ENCODE assay signal across 17 cellular contexts in the genomic region with DNA sequence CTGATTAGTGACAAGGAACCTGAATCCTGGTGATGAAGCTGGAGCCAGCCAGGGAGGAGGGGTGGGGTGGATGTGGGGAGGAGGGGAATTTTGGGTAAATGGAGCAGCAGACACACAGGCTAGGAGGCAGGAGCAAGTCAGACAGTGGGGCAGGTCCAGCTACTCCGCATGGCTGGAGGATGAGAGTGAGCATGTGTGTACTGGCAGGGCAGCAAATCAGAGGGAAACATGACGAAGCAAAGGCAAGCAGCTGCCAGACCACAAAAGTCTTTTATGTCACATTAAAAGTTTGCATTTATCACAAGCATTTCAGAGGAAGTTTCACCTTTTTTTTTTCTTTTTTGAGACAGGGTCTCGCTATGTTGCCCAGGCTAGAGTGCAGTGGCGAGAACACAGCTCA. TPM values are rescaled to one million over a fixed set of nuclear protein-coding genes. Genes with fewer than 3 reads are reported as not detected.
DNase-seq lines count a peak whose midpoint lies in the region; ATAC-seq and TF ChIP-seq lines count a peak whose summit lies in the region.
"Had no signal": no experiment of that assay in that cellular context is flagged by ENCODE, and none has a peak within 500 bp of the region (broad histone marks: within the 10 kb centered on the region; RNA-seq: fewer than 3 reads in every experiment).

No MANE protein-coding gene starts in this region.

- H3K36me3 ChIP-seq in left lung: no peaks in the 10 kb centered on the region
- H3K36me3 ChIP-seq: cardiac muscle cell had no signal

- peaks cover 10 to 20% of the 10 kb centered on the region in 2 donors for H3K27me3 Mint-ChIP-seq in stimulated activated naive B cell treated with anti-CD40 and anti-IgM and Interleukin-4, amounts not matched to agents 10 μg/mL and 1 μg/mL and 100 μg/mL, for 72 hours

- H3K9me3 ChIP-seq in left lung: no peaks in the 10 kb centered on the region

- DNase-seq in AG10803 (ENCODE audit: low read depth) (peak; percentile 68), LHCN-M2 (ENCODE audit: low read depth) (peak; percentile 57), cerebellar cortex (ENCODE audit: low spot score) (peak; percentile 60), left lung (no peak), left colon (no peak)
- no peak for DNase-seq in stimulated activated CD4-positive, alpha-beta T cell treated with anti-CD3 and anti-CD28 coated beads, Interleukin-4, amount 100 ng/mL, for 4 hours
- DNase-seq in stimulated activated naive B cell treated with anti-CD40 and anti-IgM and Interleukin-4, amounts not matched to agents 10 μg/mL and 1 μg/mL and 100 μg/mL, for 72 hours: no peak
- DNase-seq: activated CD4-positive, alpha-beta T cell treated with anti-CD3 and anti-CD28 coated beads, Interleukin-2, amount 50 U/mL, for 1 hour; activated T-cell treated with anti-CD3 and anti-CD28 coated beads, Interleukin-2, amount 50 U/mL, for 1 hour; effector CD4-positive, alpha-beta T cell; PC-9 had no signal

- peak; percentile 45 for ATAC-seq in left lung
- no peak for ATAC-seq in left colon
- no peak for ATAC-seq in GM21529 (IDR thresholded peaks at IDR 0.05; ENCODE audit: unreplicated experiment)
- no peak for ATAC-seq in stimulated activated naive B cell treated with anti-CD40 and anti-IgM and Interleukin-4, amounts not matched to agents 10 μg/mL and 1 μg/mL and 100 μg/mL, for 72 hours (replicated peaks)
- ATAC-seq: activated naive CD4-positive, alpha-beta T cell treated with anti-CD3 and anti-CD28 coated beads, Interleukin-2, amount 50 U/mL, for 72 hours had no signal

- no peaks in the 10 kb centered on the region for H3K4me1 ChIP-seq in left lung

- H3K4me1 Mint-ChIP-seq in stimulated activated naive B cell treated with anti-CD40 and anti-IgM and Interleukin-4, amounts not matched to agents 10 μg/mL and 1 μg/mL and 100 μg/mL, for 72 hours: no peaks in the 10 kb centered on the region
- H3K4me1 Mint-ChIP-seq: B cell, memory B cell had no signal

- intact Hi-C loops in left lung (cut with DNase I): no loop called here
- intact Hi-C loops in left colon (cut with DNase I, micrococcal nuclease): no loop called here

- H3K27ac ChIP-seq in left lung: no peak overlapping the region
- H3K27ac ChIP-seq: cardiac muscle cell, PC-9 had no signal

- no peaks in the 10 kb centered on the region for H3K36me3 Mint-ChIP-seq in stimulated activated naive B cell treated with anti-CD40 and anti-IgM and Interleukin-4, amounts not matched to agents 10 μg/mL and 1 μg/mL and 100 μg/mL, for 72 hours
- H3K36me3 Mint-ChIP-seq: activated naive CD4-positive, alpha-beta T cell treated with anti-CD3 and anti-CD28 coated beads, Interleukin-2, amount 50 U/mL, for 72 hours; memory B cell had no signal

- no peak overlapping the region for H3K27ac Mint-ChIP-seq in stimulated activated naive B cell treated with anti-CD40 and anti-IgM and Interleukin-4, amounts not matched to agents 10 μg/mL and 1 μg/mL and 100 μg/mL, for 72 hours
- H3K27ac Mint-ChIP-seq: activated naive CD4-positive, alpha-beta T cell treated with anti-CD3 and anti-CD28 coated beads, Interleukin-2, amount 50 U/mL, for 72 hours; B cell; memory B cell had no signal

- no peaks in the 10 kb centered on the region for H3K27me3 ChIP-seq in left lung
- H3K27me3 ChIP-seq: cardiac muscle cell had no signal

- H3K9me3 Mint-ChIP-seq in stimulated activated naive B cell treated with anti-CD40 and anti-IgM and Interleukin-4, amounts not matched to agents 10 μg/mL and 1 μg/mL and 100 μg/mL, for 72 hours: no peaks in the 10 kb centered on the region
- H3K9me3 Mint-ChIP-seq: activated naive CD4-positive, alpha-beta T cell treated with anti-CD3 and anti-CD28 coated beads, Interleukin-2, amount 50 U/mL, for 72 hours; memory B cell; nephron had no signal

- TF ChIP-seq CTCF in AG10803 (conservative IDR thresholded peaks at IDR 0.05; ENCODE audit: low read length) (no peak), left lung (IDR thresholded peaks at IDR 0.05) (no peak)

- H3K4me3 Mint-ChIP-seq in stimulated activated naive B cell treated with anti-CD40 and anti-IgM and Interleukin-4, amounts not matched to agents 10 μg/mL and 1 μg/mL and 100 μg/mL, for 72 hours: no peak overlapping the region
- H3K4me3 Mint-ChIP-seq: B cell, memory B cell, nephron had no signal

- no peak overlapping the region for H3K4me3 ChIP-seq in AG10803 (ENCODE audit: low read length)
- H3K4me3 ChIP-seq in left lung: no peak overlapping the region
- H3K4me3 ChIP-seq: cardiac muscle cell, PC-9 had no signal

RNA-seq across cellular contexts. Expression of gene KIDINS220, which starts 11.9 kb away (rescaled TPM):
- 35.5 and 43.1 TPM in 2 replicates for total RNA-seq in LHCN-M2 (2014; rRNA removed)
- polyA plus RNA-seq in LHCN-M2 (2012): 12.9 TPM
- total RNA-seq in left lung: 10 to 100 TPM; 60.5 to 62.3 TPM
- 10 to 100 TPM; 46.5 to 48.0 TPM for total RNA-seq in left colon

Comparison
In these comparisons a context has a peak if more than half of its experiments do, and no peak if none do; other contexts are left out.
1. DNase-seq: peak in AG10803 (single experiment), LHCN-M2 (single experiment) and cerebellar cortex (single experiment); none in left lung (0 of 2), left colon (0 of 2), stimulated activated CD4-positive, alpha-beta T cell treated with anti-CD3 and anti-CD28 coated beads, Interleukin-4, amount 100 ng/mL, for 4 hours (0 of 2) and stimulated activated naive B cell treated with anti-CD40 and anti-IgM and Interleukin-4, amounts not matched to agents 10 μg/mL and 1 μg/mL and 100 μg/mL, for 72 hours (single experiment).